24 cellular contexts compared by ENCODE assay signal in the genomic region with DNA sequence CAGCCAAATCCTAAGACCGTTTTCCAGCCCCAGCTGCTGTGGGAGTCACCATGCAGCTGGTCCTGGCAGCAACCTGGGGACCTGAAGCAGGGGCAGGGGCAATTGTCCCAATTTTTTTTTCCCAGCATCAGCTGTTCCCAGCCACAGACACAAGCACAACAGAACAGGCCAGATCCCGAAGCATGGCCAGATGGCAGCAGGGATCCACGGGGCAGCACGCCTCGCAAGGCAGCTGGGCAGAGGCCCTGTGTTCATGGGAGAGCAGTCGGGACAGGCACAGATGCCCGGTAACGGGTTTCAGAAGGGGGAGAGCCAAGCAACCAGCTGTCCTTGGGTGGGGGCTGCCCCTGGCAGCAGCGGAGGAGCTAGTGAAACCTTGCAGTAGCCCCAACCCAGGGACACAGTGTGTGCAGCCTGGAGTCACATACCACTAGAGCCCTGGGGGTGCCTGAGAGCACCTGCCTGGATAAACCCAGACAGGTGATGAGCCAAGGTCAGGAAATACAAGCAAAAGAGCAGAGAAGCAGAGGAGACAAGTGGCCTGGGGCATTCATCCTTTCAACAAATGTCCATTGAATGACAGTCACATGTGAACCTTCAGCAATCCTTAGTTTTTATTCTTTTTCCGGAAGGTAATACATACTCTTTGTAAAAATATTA. TPM values are rescaled to one million over a fixed set of nuclear protein-coding genes. Genes with fewer than 3 reads are reported as not detected.
DNase-seq lines count a peak whose midpoint lies in the region; ATAC-seq and TF ChIP-seq lines count a peak whose summit lies in the region.
"Had no signal": no experiment of that assay in that cellular context is flagged by ENCODE, and none has a peak within 500 bp of the region (broad histone marks: within the 10 kb centered on the region; RNA-seq: fewer than 3 reads in every experiment).

No MANE protein-coding gene starts in this region.

- no peak overlapping the region for H3K4me3 ChIP-seq in sigmoid colon
- H3K4me3 ChIP-seq: dorsolateral prefrontal cortex, spleen had no signal

- H3K4me1 ChIP-seq in sigmoid colon: peaks cover 0 to 7% (median 0%) of the 10 kb centered on the region in 4 donors
- H3K4me1 ChIP-seq: spleen had no signal

- WGBS in sigmoid colon, 2 donors: 85 to 93% methylated on average over 10 of the region's 10 CpGs

- no peak for TF ChIP-seq POLR2A in sigmoid colon (IDR thresholded peaks at IDR 0.05)

- intact Hi-C loops in sigmoid colon (cut with DNase I): no loop called here

- no peak overlapping the region for H3K27ac ChIP-seq in sigmoid colon
- H3K27ac ChIP-seq: C4-2B, dorsolateral prefrontal cortex, spleen had no signal

- no peak for TF ChIP-seq CTCF in sigmoid colon (IDR thresholded peaks at IDR 0.05)

- no peaks in the 10 kb centered on the region for H3K27me3 ChIP-seq in sigmoid colon
- H3K27me3 ChIP-seq: dorsolateral prefrontal cortex had no signal

- H3K36me3 ChIP-seq in sigmoid colon: no peaks in the 10 kb centered on the region
- H3K36me3 ChIP-seq: spleen had no signal

- DNase-seq in DMS53 (lab: John Stamatoyannopoulos, UW) (peak; percentile 79), NCI-H2171 treated with DMSO at 0.1 percent for 48 hours (lab: John Stamatoyannopoulos, UW) (peak; percentile 90), cerebellum (ENCODE audit: low spot score) (peak; percentile 22), pons (ENCODE audit: low spot score) (peak; percentile 23), DMS79 treated with DMSO at 0.1 percent for 48 hours (lab: John Stamatoyannopoulos, UW) (no peak), NCI-H345 treated with DMSO at 0.1 percent for 48 hours (lab: John Stamatoyannopoulos, UW; ENCODE audit: unreplicated experiment) (no peak), sigmoid colon (no peak)
- DNase-seq: activated CD4-positive, alpha-beta T cell treated with anti-CD3 and anti-CD28 coated beads, Interleukin-2, amount 50 U/mL, for 4 hours; activated CD4-positive, CD25-positive, alpha-beta regulatory T cell; aorta; left cardiac atrium; mammary epithelial cell; NCI-H1417; NCI-H69; spleen; stimulated activated CD4-positive, alpha-beta T cell treated with anti-CD3 and anti-CD28 coated beads, Interleukin-4, amount 100 ng/mL, for 1 hour had no signal

- ATAC-seq in HG02852 (IDR thresholded peaks at IDR 0.05; ENCODE audit: unreplicated experiment): no peak
- ATAC-seq: left cardiac atrium; stimulated activated memory B cell treated with anti-CD40 and anti-IgM and Interleukin-4, amounts not matched to agents 10 μg/mL and 1 μg/mL and 100 μg/mL, for 72 hours had no signal

- no peak for TF ChIP-seq EP300 in sigmoid colon (IDR thresholded peaks at IDR 0.05)

- H3K9me3 ChIP-seq in sigmoid colon: no peaks in the 10 kb centered on the region

RNA-seq across cellular contexts. Expression of a gene that starts 5.9 kb away (rescaled TPM):
- total RNA-seq in cerebellum (not detected), sigmoid colon (not detected)
- not detected for polyA plus RNA-seq in sigmoid colon
- total RNA-seq: dorsolateral prefrontal cortex, left cardiac atrium, mammary epithelial cell, MCF 10A, renal cortical epithelial cell, spleen, temporal lobe had no signal
- polyA plus RNA-seq: AG04450, mammary epithelial cell had no signal

RNA-seq across cellular contexts. Expression of a gene that starts 13.4 kb away (rescaled TPM):
- total RNA-seq in cerebellum: not detected
- total RNA-seq in sigmoid colon: not detected
- polyA plus RNA-seq in sigmoid colon: not detected
- total RNA-seq: dorsolateral prefrontal cortex, left cardiac atrium, mammary epithelial cell, MCF 10A, renal cortical epithelial cell, temporal lobe had no signal
- polyA plus RNA-seq: AG04450, mammary epithelial cell had no signal

RNA-seq across cellular contexts. Expression of a gene that starts 31.7 kb away (rescaled TPM):
- total RNA-seq in cerebellum: not detected
- not detected for total RNA-seq in sigmoid colon
- 1 to 10 TPM in 1 of 3 donors, under 1 TPM in 1, not detected in 1; 0.34 to 1.2 TPM for polyA plus RNA-seq in sigmoid colon
- total RNA-seq: left cardiac atrium, mammary epithelial cell, MCF 10A, renal cortical epithelial cell, temporal lobe had no signal
- polyA plus RNA-seq: AG04450, mammary epithelial cell had no signal

RNA-seq across cellular contexts. Expression of a gene that starts 54.0 kb away (rescaled TPM):
- total RNA-seq in cerebellum (6.4 TPM), sigmoid colon (10 to 100 TPM in 2 of 4 donors, 1 to 10 TPM in 2; 6.2 to 18.2 (median 10.0) TPM)
- 10 to 100 TPM; 11.4 to 17.8 (median 16.3) TPM for polyA plus RNA-seq in sigmoid colon

RNA-seq across cellular contexts. Expression of a gene that starts 56.7 kb away (rescaled TPM):
- total RNA-seq in cerebellum: 14.2 TPM
- 10 to 100 TPM; 11.4 to 20.5 (median 16.8) TPM for total RNA-seq in sigmoid colon
- polyA plus RNA-seq in sigmoid colon: 1 to 10 TPM; 1.2 to 8.6 (median 1.2) TPM

Comparison
In these comparisons a context has a peak if more than half of its experiments do, and no peak if none do; other contexts are left out.
1. DNase-seq: peak in DMS53 (single experiment), NCI-H2171 treated with DMSO at 0.1 percent for 48 hours (single experiment), cerebellum (single experiment) and pons (single experiment); none in DMS79 treated with DMSO at 0.1 percent for 48 hours (single experiment), NCI-H345 treated with DMSO at 0.1 percent for 48 hours (single experiment) and sigmoid colon (single experiment).